Comparison of ENCODE assay signal across 8 cellular contexts in the genomic region with DNA sequence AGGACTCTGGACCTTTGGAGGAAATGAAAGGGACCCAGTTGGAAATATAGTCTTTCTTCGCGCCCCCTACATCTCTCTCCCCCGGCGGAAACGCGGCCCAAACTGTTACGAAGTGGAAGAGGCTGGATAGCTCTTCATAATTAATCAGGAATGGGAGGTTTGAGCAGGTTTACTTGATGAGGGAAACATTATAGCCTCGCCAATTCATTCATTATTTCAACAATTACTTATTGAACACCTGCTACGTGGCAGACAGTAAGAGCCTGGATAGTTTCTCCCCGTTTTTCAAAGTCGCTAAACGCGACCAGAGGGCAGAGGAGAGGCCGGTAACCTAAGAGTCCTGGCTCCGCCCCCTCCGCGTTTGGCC. TPM values are rescaled to one million over a fixed set of nuclear protein-coding genes. Genes with fewer than 3 reads are reported as not detected.
DNase-seq lines count a peak whose midpoint lies in the region; ATAC-seq, FAIRE-seq and TF ChIP-seq lines count a peak whose summit lies in the region.

No MANE protein-coding gene starts in this region.

- TF ChIP-seq CTCF in GM12878 (IDR thresholded peaks at IDR 0.05 in 2 of 3, conservative IDR thresholded peaks at IDR 0.05 in 1 of 3; ENCODE audit: control insufficient read depth in 2 of 3, extremely low read depth in 1 of 3, insufficient read depth in 1 of 3, low read depth in 3 of 3, low read length in 3 of 3) (no peak), liver (IDR thresholded peaks at IDR 0.05; ENCODE audit: low read depth, low read length, missing input control) (no peak), tibial artery (IDR thresholded peaks at IDR 0.05) (no peak)

- RAD21 ChIA-PET in GM12878 (lab: Charles Lee; ENCODE audit: unreplicated experiment): interaction anchor here (0.8 to 3.8 kb wide), 11 partner anchors 12 to 190 kb away, joined by 3 to 24 read pairs (median 8); partner anchors contain the start of genes ACTR1A and CUEDC2

- peak; percentile 88 for DNase-seq in activated CD4-positive, alpha-beta T cell treated with anti-CD3 and anti-CD28 coated beads for 48 hours
- no peak for DNase-seq in activated CD4-positive, alpha-beta T cell treated with anti-CD3 and anti-CD28 coated beads, Interleukin-2, amount 50 U/mL, for 48 hours
- no peak for DNase-seq in GM12878 (ENCODE audit: low read depth, low spot score)
- no peak for DNase-seq in tibial artery
- no peak for DNase-seq in cerebellar nuclear complex (lab: John Stamatoyannopoulos, UW)

- H3K4me3 ChIP-seq in GM12878 (peak overlapping the region; percentile 98), liver (ENCODE audit: low read depth in 1 of 3, low read length in 3 of 3) (peak overlapping the region; percentile 86 to 91 (median 87)), tibial artery (peak overlapping the region; percentile 71 to 86)

- POLR2A ChIA-PET in GM12878 (lab: Charles Lee): interaction anchor here (0.6 to 4.9 kb wide), 9 partner anchors 10 to 130 kb away, joined by 3 to 35 read pairs (median 5); partner anchors contain the start of genes C10orf95, CUEDC2 and NFKB2

- TF ChIP-seq EP300 in GM12878 (IDR thresholded peaks at IDR 0.05; ENCODE audit: borderline replicate concordance in 1 of 2, control insufficient read depth in 1 of 2, low read depth in 2 of 2, low read length in 2 of 2): no peak

- H3K27ac ChIP-seq in GM12878 (ENCODE audit: control insufficient read depth, insufficient read depth): peak overlapping the region; percentile 85
- H3K27ac ChIP-seq in liver (ENCODE audit: low read depth in 1 of 2, low read length in 2 of 2): peak overlapping the region; percentile 84 to 87
- H3K27ac ChIP-seq in tibial artery: peak overlapping the region; percentile 77 to 90

- in situ Hi-C loops in GM12878 (cut with MboI): no loop called here

- ATAC-seq in HG03432 (IDR thresholded peaks at IDR 0.05; ENCODE audit: unreplicated experiment) (peak; percentile 47), GM12878 (peak; percentile 80), HG03378 (IDR thresholded peaks at IDR 0.05; ENCODE audit: unreplicated experiment) (no peak)

- no peak for FAIRE-seq in GM12878 (lab: Jason Lieb, UNC)

- no TSS peak for BruUV-seq in GM12878 (replicated peaks; lab: Mats Ljungman, UMichigan)

- H3K9me3 ChIP-seq in GM12878 (replicated peaks; ENCODE audit: control insufficient read depth, insufficient read depth, low read length) (no peaks in the 10 kb centered on the region), liver (ENCODE audit: control insufficient read depth in 4 of 4, low read length in 3 of 4) (no peaks in the 10 kb centered on the region), tibial artery (no peaks in the 10 kb centered on the region)

- TF ChIP-seq RAD21 in GM12878 (IDR thresholded peaks at IDR 0.05; ENCODE audit: insufficient read depth, low read depth, low read length) (no peak), liver (IDR thresholded peaks at IDR 0.05) (no peak)

- peaks cover 2% of the 10 kb centered on the region; the same call in 1 of the 2 replicates for H4K20me1 ChIP-seq in GM12878 (ENCODE audit: control insufficient read depth, insufficient read depth)

- SMC1A ChIA-PET in GM12878 (lab: Charles Lee; ENCODE audit: uncharacterized antibody, unreplicated experiment): interaction anchor here (0.8 to 4.2 kb wide), 10 partner anchors 8 to 221 kb away, joined by 3 to 42 read pairs (median 4); partner anchors contain the start of genes CUEDC2 and NFKB2

- peak overlapping the region; percentile 95 for H3K4me2 ChIP-seq in GM12878 (ENCODE audit: control insufficient read depth, insufficient read depth)

- H3K36me3 ChIP-seq in GM12878 (ENCODE audit: control insufficient read depth in 2 of 2, insufficient read depth in 2 of 2, low read length in 1 of 2) (peaks cover 0 to 5% of the 10 kb centered on the region in 2 experiments; a peak in 2 of 4 replicates), liver (ENCODE audit: control insufficient read depth in 4 of 4, insufficient read depth in 3 of 4, low read depth in 1 of 4, low read length in 3 of 4) (peaks cover 0 to 10% (median 0%) of the 10 kb centered on the region in 4 donors), tibial artery (peaks cover 0 to 24% (median 15%) of the 10 kb centered on the region in 3 donors)

- peaks cover 18% of the 10 kb centered on the region for H3K4me1 ChIP-seq in GM12878 (ENCODE audit: control insufficient read depth, insufficient read depth, low read length)
- H3K4me1 ChIP-seq in liver (ENCODE audit: control insufficient read depth in 4 of 4, insufficient read depth in 4 of 4, low read length in 3 of 4): peaks cover 12 to 42% (median 30%) of the 10 kb centered on the region in 4 donors
- H3K4me1 ChIP-seq in tibial artery: peaks cover 5 to 47% (median 35%) of the 10 kb centered on the region in 4 donors

- peaks cover 7% of the 10 kb centered on the region for H3K79me2 ChIP-seq in GM12878 (ENCODE audit: control insufficient read depth, insufficient read depth, low read length)

- peak overlapping the region; percentile 78 for H3K9ac ChIP-seq in GM12878 (ENCODE audit: control insufficient read depth, insufficient read depth, low read length)
- peak overlapping the region in 1 of 2 donors; percentile 79 for H3K9ac ChIP-seq in liver (ENCODE audit: low read depth in 1 of 2, low read length in 2 of 2)

- no peaks in the 10 kb centered on the region; a peak in 1 of 4 replicates for H3K27me3 ChIP-seq in GM12878 (replicated peaks in 1 of 2; ENCODE audit: control insufficient read depth in 2 of 2, insufficient read depth in 2 of 2, low read length in 1 of 2)
- no peaks in the 10 kb centered on the region for H3K27me3 ChIP-seq in liver (ENCODE audit: control insufficient read depth in 4 of 4, insufficient read depth in 4 of 4, low read length in 3 of 4)
- peaks cover 0 to 34% of the 10 kb centered on the region in 2 donors for H3K27me3 ChIP-seq in tibial artery

- H2AFZ ChIP-seq in GM12878 (ENCODE audit: control insufficient read depth, low read depth, low read length): peak overlapping the region; percentile 100

- CTCF ChIA-PET in GM12878 (lab: Yijun Ruan, JAX): interaction anchor here (0.6 to 5.6 kb wide), 12 partner anchors 10 to 190 kb away, joined by 3 to 90 read pairs (median 6); partner anchors contain the start of genes C10orf95, CUEDC2 and NFKB2

- intact Hi-C loops in GM12878 (cut with micrococcal nuclease; ENCODE audit: unreplicated experiment): no loop called here
- intact Hi-C loops in tibial artery (cut with DNase I; ENCODE audit: low total_unique reads): no loop called here

- no peak for TF ChIP-seq POLR2A in GM12878 (IDR thresholded peaks at IDR 0.05; ENCODE audit: low read depth, low read length)

- WGBS in GM12878 (ENCODE audit: insufficient coverage, insufficient replicate concordance, low lambda C conversion rate, missing lambda C conversion rate): under 1% methylated on average over 17 of the region's 17 CpGs
- under 1% methylated on average over 17 of the region's 17 CpGs for WGBS in liver

RNA-seq across cellular contexts. Expression of gene FBXL15, which starts 0.2 kb away (rescaled TPM):
- total RNA-seq in GM12878 (2013; cell fraction: nucleolus; rRNA removed): 2.2 TPM in 2 replicates
- 13.8 and 14.4 TPM in 2 replicates for total RNA-seq in GM12878 (2014; rRNA removed)
- total RNA-seq in GM12878 (2014; rRNA removed; fragmentation: Illumina TruSeq; extraction: Trizol): 1.8 and 1.9 TPM in 2 replicates
- total RNA-seq in GM12878 (2021): 13.5 and 14.7 TPM in 2 replicates
- polyA plus RNA-seq in GM12878 (2011; ENCODE audit: low read depth): 2.1 TPM
- 1.3 and 3.1 TPM in 2 replicates for polyA plus RNA-seq in GM12878 (2011; rRNA removed)
- 9.5 and 16.7 TPM in 2 replicates for polyA plus RNA-seq in GM12878 (2011; cell fraction: cytosol; rRNA removed)
- 24.6 and 34.7 TPM in 2 replicates for polyA plus RNA-seq in GM12878 (2011; cell fraction: nucleus; rRNA removed)
- 5.9 and 7.7 TPM in 2 replicates for polyA plus RNA-seq in GM12878 (2012)
- polyA plus RNA-seq in GM12878 (2014; fragmentation: Illumina TruSeq; extraction: Trizol): 0.11 and 0.54 TPM in 2 replicates
- under 1 TPM; 0.13 to 0.66 TPM for polyA plus RNA-seq in GM12878 (2014; fragmentation: Nextera tagmentation; extraction: Ambion mirVana)
- 12.6 and 15.3 TPM in 2 replicates for polyA plus RNA-seq in GM12878 (2014; rRNA removed)
- polyA plus RNA-seq in GM12878 (2016; fragmentation: Nextera tagmentation; extraction: Ambion mirVana): 10 to 100 TPM; 19.5 to 21.3 TPM
- polyA minus RNA-seq in GM12878 (2011; rRNA and poly(A)+ RNA removed): 0.73 and 1.8 TPM in 2 replicates
- polyA minus RNA-seq in GM12878 (2011; cell fraction: cytosol; rRNA and poly(A)+ RNA removed): 2.9 TPM in 2 replicates
- 3.0 and 3.5 TPM in 2 replicates for polyA minus RNA-seq in GM12878 (2011; cell fraction: nucleus; rRNA and poly(A)+ RNA removed)
- 1 to 10 TPM; 4.4 to 5.8 TPM for total RNA-seq in liver
- 10 to 100 TPM; 14.3 to 14.4 TPM for polyA plus RNA-seq in liver

RNA-seq across cellular contexts. Expression of gene PSD, which starts 1.8 kb away (rescaled TPM):
- 0.83 and 1.1 TPM in 2 replicates for total RNA-seq in GM12878 (2013; cell fraction: nucleolus; rRNA removed)
- total RNA-seq in GM12878 (2014; rRNA removed): 0.11 and 0.27 TPM in 2 replicates
- 0.09 and 0.18 TPM in 2 replicates for total RNA-seq in GM12878 (2014; rRNA removed; fragmentation: Illumina TruSeq; extraction: Trizol)
- 0.16 and 0.56 TPM in 2 replicates for total RNA-seq in GM12878 (2021)
- polyA plus RNA-seq in GM12878 (2011; ENCODE audit: low read depth): 0.41 TPM
- 0.41 and 0.55 TPM in 2 replicates for polyA plus RNA-seq in GM12878 (2011; rRNA removed)
- polyA plus RNA-seq in GM12878 (2011; cell fraction: cytosol; rRNA removed): 0.43 and 0.57 TPM in 2 replicates
- 3.5 and 3.8 TPM in 2 replicates for polyA plus RNA-seq in GM12878 (2011; cell fraction: nucleus; rRNA removed)
- polyA plus RNA-seq in GM12878 (2012): 2.1 and 2.8 TPM in 2 replicates
- polyA plus RNA-seq in GM12878 (2014; fragmentation: Illumina TruSeq; extraction: Trizol): 0.16 TPM in 1 of 2 replicates, not detected in the other
- polyA plus RNA-seq in GM12878 (2014; fragmentation: Nextera tagmentation; extraction: Ambion mirVana): not detected
- polyA plus RNA-seq in GM12878 (2014; rRNA removed): 0.25 and 0.77 TPM in 2 replicates
- polyA plus RNA-seq in GM12878 (2016; fragmentation: Nextera tagmentation; extraction: Ambion mirVana): 1 to 10 TPM; 1.7 to 2.0 TPM
- 0.93 and 0.95 TPM in 2 replicates for polyA minus RNA-seq in GM12878 (2011; rRNA and poly(A)+ RNA removed)
- not detected in 2 replicates for polyA minus RNA-seq in GM12878 (2011; cell fraction: cytosol; rRNA and poly(A)+ RNA removed)
- 1.1 TPM in 2 replicates for polyA minus RNA-seq in GM12878 (2011; cell fraction: nucleus; rRNA and poly(A)+ RNA removed)
- under 1 TPM; 0.56 to 0.59 TPM for total RNA-seq in liver
- polyA plus RNA-seq in liver: 1 to 10 TPM in 1 of 2 donors, under 1 TPM in 1; 0.84 to 1.3 TPM

RNA-seq across cellular contexts. Expression of gene CUEDC2, which starts 11.9 kb away (rescaled TPM):
- 12.4 and 13.3 TPM in 2 replicates for total RNA-seq in GM12878 (2013; cell fraction: nucleolus; rRNA removed)
- total RNA-seq in GM12878 (2014; rRNA removed) (66.5 and 67.6 TPM in 2 replicates), GM12878 (2014; rRNA removed; fragmentation: Illumina TruSeq; extraction: Trizol) (47.8 and 49.6 TPM in 2 replicates), GM12878 (2021) (82.5 and 85.5 TPM in 2 replicates), liver (10 to 100 TPM; 14.4 to 14.6 TPM)
- polyA plus RNA-seq in GM12878 (2011; ENCODE audit: low read depth): 23.2 TPM
- polyA plus RNA-seq in GM12878 (2011; rRNA removed) (21.7 and 31.5 TPM in 2 replicates), GM12878 (2014; fragmentation: Illumina TruSeq; extraction: Trizol) (34.4 and 84.2 TPM in 2 replicates), GM12878 (2014; fragmentation: Nextera tagmentation; extraction: Ambion mirVana) (10 to 100 TPM; 20.4 to 45.2 TPM), GM12878 (2014; rRNA removed) (75.9 and 88.0 TPM in 2 replicates), GM12878 (2016; fragmentation: Nextera tagmentation; extraction: Ambion mirVana) (100 to 1,000 TPM; 116 to 121 TPM), liver (10 to 100 TPM; 33.6 to 36.1 TPM)
- polyA plus RNA-seq in GM12878 (2011; cell fraction: cytosol; rRNA removed): 88.8 and 91.7 TPM in 2 replicates
- polyA plus RNA-seq in GM12878 (2011; cell fraction: nucleus; rRNA removed): 81.7 and 82.8 TPM in 2 replicates
- 53.7 and 56.5 TPM in 2 replicates for polyA plus RNA-seq in GM12878 (2012)
- polyA minus RNA-seq in GM12878 (2011; rRNA and poly(A)+ RNA removed): 8.9 and 26.7 TPM in 2 replicates
- polyA minus RNA-seq in GM12878 (2011; cell fraction: cytosol; rRNA and poly(A)+ RNA removed): 10.2 and 11.4 TPM in 2 replicates
- polyA minus RNA-seq in GM12878 (2011; cell fraction: nucleus; rRNA and poly(A)+ RNA removed): 7.9 and 8.4 TPM in 2 replicates

RNA-seq across cellular contexts. Expression of gene NFKB2, which starts 24.9 kb away (rescaled TPM):
- 150 and 171 TPM in 2 replicates for total RNA-seq in GM12878 (2013; cell fraction: nucleolus; rRNA removed)
- 108 and 111 TPM in 2 replicates for total RNA-seq in GM12878 (2014; rRNA removed)
- 42.4 and 43.7 TPM in 2 replicates for total RNA-seq in GM12878 (2014; rRNA removed; fragmentation: Illumina TruSeq; extraction: Trizol)
- total RNA-seq in GM12878 (2021): 144 and 145 TPM in 2 replicates
- 33.4 TPM for polyA plus RNA-seq in GM12878 (2011; ENCODE audit: low read depth)
- 62.4 and 113 TPM in 2 replicates for polyA plus RNA-seq in GM12878 (2011; rRNA removed)
- 110 and 124 TPM in 2 replicates for polyA plus RNA-seq in GM12878 (2011; cell fraction: cytosol; rRNA removed)
- 571 and 613 TPM in 2 replicates for polyA plus RNA-seq in GM12878 (2011; cell fraction: nucleus; rRNA removed)
- 106 and 129 TPM in 2 replicates for polyA plus RNA-seq in GM12878 (2012)
- polyA plus RNA-seq in GM12878 (2014; fragmentation: Illumina TruSeq; extraction: Trizol): 49.9 and 56.4 TPM in 2 replicates
- polyA plus RNA-seq in GM12878 (2014; fragmentation: Nextera tagmentation; extraction: Ambion mirVana): 1 to 10 TPM in 1 of 2 experiments, under 1 TPM in 1; 0.56 to 1.3 TPM
- polyA plus RNA-seq in GM12878 (2014; rRNA removed): 109 and 119 TPM in 2 replicates
- polyA plus RNA-seq in GM12878 (2016; fragmentation: Nextera tagmentation; extraction: Ambion mirVana): 10 to 100 TPM; 31.4 to 32.0 TPM
- 60.3 and 69.0 TPM in 2 replicates for polyA minus RNA-seq in GM12878 (2011; rRNA and poly(A)+ RNA removed)
- polyA minus RNA-seq in GM12878 (2011; cell fraction: cytosol; rRNA and poly(A)+ RNA removed): 39.0 and 44.4 TPM in 2 replicates
- polyA minus RNA-seq in GM12878 (2011; cell fraction: nucleus; rRNA and poly(A)+ RNA removed): 74.0 and 110 TPM in 2 replicates
- 1 to 10 TPM; 7.1 to 8.5 TPM for total RNA-seq in liver
- 1 to 10 TPM; 1.8 to 7.2 TPM for polyA plus RNA-seq in liver

RNA-seq across cellular contexts. Expression of gene C10orf95, which starts 30.9 kb away (rescaled TPM):
- 0.69 and 0.98 TPM in 2 replicates for total RNA-seq in GM12878 (2013; cell fraction: nucleolus; rRNA removed)
- total RNA-seq in GM12878 (2014; rRNA removed) (0.60 and 1.1 TPM in 2 replicates), GM12878 (2014; rRNA removed; fragmentation: Illumina TruSeq; extraction: Trizol) (0.09 TPM in 1 of 2 replicates, not detected in the other), GM12878 (2021) (0.19 and 0.33 TPM in 2 replicates), liver (under 1 TPM in 1 of 2 donors, not detected in 1; 0.09 TPM)
- not detected for polyA plus RNA-seq in GM12878 (2011; ENCODE audit: low read depth)
- polyA plus RNA-seq in GM12878 (2011; rRNA removed) (0.06 and 0.11 TPM in 2 replicates), GM12878 (2014; fragmentation: Illumina TruSeq; extraction: Trizol) (0.29 TPM in 2 replicates), GM12878 (2014; fragmentation: Nextera tagmentation; extraction: Ambion mirVana) (under 1 TPM; 0.06 to 0.07 TPM), GM12878 (2014; rRNA removed) (0.49 and 0.65 TPM in 2 replicates), GM12878 (2016; fragmentation: Nextera tagmentation; extraction: Ambion mirVana) (under 1 TPM; 0.34 to 0.63 TPM), liver (under 1 TPM in 1 of 2 donors, not detected in 1; 0.24 TPM)
- polyA plus RNA-seq in GM12878 (2011; cell fraction: cytosol; rRNA removed): 0.31 and 0.35 TPM in 2 replicates
- polyA plus RNA-seq in GM12878 (2011; cell fraction: nucleus; rRNA removed): 0.36 and 0.92 TPM in 2 replicates
- polyA plus RNA-seq in GM12878 (2012): 0.76 and 1.3 TPM in 2 replicates
- polyA minus RNA-seq in GM12878 (2011; rRNA and poly(A)+ RNA removed): 0.80 and 2.3 TPM in 2 replicates
- 1.1 TPM in 1 of 2 replicates, not detected in the other for polyA minus RNA-seq in GM12878 (2011; cell fraction: cytosol; rRNA and poly(A)+ RNA removed)
- 2.2 and 4.5 TPM in 2 replicates for polyA minus RNA-seq in GM12878 (2011; cell fraction: nucleus; rRNA and poly(A)+ RNA removed)
